1 cellular context compared by ENCODE assay signal in the genomic region with DNA sequence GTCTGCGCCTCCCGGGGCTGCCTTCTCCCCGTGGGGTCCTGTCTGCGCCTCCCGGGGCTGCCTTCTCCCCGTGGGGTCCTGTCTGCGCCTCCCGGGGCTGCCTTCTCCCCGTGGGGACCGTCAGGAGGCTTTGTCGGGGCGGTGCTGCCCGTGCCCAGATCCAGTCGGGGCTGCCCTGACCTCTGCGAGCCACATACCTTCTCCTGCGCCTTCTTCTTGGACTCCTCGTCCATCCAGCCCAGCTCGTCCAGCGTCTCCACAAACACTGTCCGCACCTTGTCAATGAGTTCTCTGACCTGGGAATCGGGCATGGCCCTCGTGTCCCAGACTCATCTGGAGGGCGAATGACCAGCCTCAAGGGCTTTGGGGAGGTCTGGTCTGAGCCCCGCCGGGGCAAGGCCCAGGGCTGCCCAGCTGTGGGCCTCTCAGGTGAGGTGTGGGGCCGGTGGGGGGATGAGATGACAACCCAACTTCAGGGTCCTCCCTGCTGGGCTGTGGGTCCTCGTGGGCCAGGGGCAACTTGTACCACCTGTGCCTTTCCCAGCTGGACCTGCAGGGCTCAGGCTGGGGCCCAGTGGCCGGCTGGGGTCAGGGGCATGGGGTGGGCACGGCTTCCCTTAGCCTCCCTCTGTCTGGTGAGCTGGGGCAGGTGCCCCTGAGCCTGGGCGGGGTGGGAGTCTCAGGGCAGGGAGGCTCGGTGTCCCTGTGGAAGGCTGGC.
TF ChIP-seq lines count a peak whose summit lies in the region.

No MANE protein-coding gene starts in this region.

TF ChIP-seq in K562, 482 proteins besides CTCF, POLR2A, EP300 and RAD21:
- TF ChIP-seq ZNF431 (CRISPR knock-in tag; IDR thresholded peaks at IDR 0.05) = no peak
- no peak for TF ChIP-seq CTBP1 (IDR thresholded peaks at IDR 0.05; ENCODE audit: borderline replicate concordance)
- TF ChIP-seq, protein P1, sequence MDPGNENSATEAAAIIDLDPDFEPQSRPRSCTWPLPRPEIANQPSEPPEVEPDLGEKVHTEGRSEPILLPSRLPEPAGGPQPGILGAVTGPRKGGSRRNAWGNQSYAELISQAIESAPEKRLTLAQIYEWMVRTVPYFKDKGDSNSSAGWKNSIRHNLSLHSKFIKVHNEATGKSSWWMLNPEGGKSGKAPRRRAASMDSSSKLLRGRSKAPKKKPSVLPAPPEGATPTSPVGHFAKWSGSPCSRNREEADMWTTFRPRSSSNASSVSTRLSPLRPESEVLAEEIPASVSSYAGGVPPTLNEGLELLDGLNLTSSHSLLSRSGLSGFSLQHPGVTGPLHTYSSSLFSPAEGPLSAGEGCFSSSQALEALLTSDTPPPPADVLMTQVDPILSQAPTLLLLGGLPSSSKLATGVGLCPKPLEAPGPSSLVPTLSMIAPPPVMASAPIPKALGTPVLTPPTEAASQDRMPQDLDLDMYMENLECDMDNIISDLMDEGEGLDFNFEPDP (CRISPR knock-in tag; IDR thresholded peaks at IDR 0.05) = no peak
- TF ChIP-seq TAF9B (IDR thresholded peaks at IDR 0.05; ENCODE audit: partially characterized antibody) = no peak
- TF ChIP-seq HMG20A (CRISPR knock-in tag; conservative IDR thresholded peaks at IDR 0.05) = no peak
- TF ChIP-seq YBX1 (IDR thresholded peaks at IDR 0.05) = no peak
- TF ChIP-seq, protein P2, sequence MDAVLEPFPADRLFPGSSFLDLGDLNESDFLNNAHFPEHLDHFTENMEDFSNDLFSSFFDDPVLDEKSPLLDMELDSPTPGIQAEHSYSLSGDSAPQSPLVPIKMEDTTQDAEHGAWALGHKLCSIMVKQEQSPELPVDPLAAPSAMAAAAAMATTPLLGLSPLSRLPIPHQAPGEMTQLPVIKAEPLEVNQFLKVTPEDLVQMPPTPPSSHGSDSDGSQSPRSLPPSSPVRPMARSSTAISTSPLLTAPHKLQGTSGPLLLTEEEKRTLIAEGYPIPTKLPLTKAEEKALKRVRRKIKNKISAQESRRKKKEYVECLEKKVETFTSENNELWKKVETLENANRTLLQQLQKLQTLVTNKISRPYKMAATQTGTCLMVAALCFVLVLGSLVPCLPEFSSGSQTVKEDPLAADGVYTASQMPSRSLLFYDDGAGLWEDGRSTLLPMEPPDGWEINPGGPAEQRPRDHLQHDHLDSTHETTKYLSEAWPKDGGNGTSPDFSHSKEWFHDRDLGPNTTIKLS (IDR thresholded peaks at IDR 0.05; ENCODE audit: borderline replicate concordance, low read depth) = no peak
- no peak for TF ChIP-seq SMARCB1 (IDR thresholded peaks at IDR 0.05; ENCODE audit: insufficient read length, low read depth)
- TF ChIP-seq RBM17 (IDR thresholded peaks at IDR 0.05; ENCODE audit: borderline replicate concordance, low read depth, low read length) = no peak
- TF ChIP-seq, protein P3, sequence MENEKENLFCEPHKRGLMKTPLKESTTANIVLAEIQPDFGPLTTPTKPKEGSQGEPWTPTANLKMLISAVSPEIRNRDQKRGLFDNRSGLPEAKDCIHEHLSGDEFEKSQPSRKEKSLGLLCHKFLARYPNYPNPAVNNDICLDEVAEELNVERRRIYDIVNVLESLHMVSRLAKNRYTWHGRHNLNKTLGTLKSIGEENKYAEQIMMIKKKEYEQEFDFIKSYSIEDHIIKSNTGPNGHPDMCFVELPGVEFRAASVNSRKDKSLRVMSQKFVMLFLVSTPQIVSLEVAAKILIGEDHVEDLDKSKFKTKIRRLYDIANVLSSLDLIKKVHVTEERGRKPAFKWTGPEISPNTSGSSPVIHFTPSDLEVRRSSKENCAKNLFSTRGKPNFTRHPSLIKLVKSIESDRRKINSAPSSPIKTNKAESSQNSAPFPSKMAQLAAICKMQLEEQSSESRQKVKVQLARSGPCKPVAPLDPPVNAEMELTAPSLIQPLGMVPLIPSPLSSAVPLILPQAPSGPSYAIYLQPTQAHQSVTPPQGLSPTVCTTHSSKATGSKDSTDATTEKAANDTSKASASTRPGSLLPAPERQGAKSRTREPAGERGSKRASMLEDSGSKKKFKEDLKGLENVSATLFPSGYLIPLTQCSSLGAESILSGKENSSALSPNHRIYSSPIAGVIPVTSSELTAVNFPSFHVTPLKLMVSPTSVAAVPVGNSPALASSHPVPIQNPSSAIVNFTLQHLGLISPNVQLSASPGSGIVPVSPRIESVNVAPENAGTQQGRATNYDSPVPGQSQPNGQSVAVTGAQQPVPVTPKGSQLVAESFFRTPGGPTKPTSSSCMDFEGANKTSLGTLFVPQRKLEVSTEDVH (IDR thresholded peaks at IDR 0.05; ENCODE audit: low read depth, partially characterized antibody) = no peak
- TF ChIP-seq CREB1 (IDR thresholded peaks at IDR 0.05) = no peak
- no peak for TF ChIP-seq CREB1 (CRISPR knock-in tag; IDR thresholded peaks at IDR 0.05)
- no peak for TF ChIP-seq ETV1 (tag; conservative IDR thresholded peaks at IDR 0.05; ENCODE audit: low read depth)
- TF ChIP-seq FOXP1 (CRISPR knock-in tag; IDR thresholded peaks at IDR 0.05) = no peak
- no peak for TF ChIP-seq CHD1 (IDR thresholded peaks at IDR 0.05; ENCODE audit: low read length)
- TF ChIP-seq MXI1 (IDR thresholded peaks at IDR 0.05; ENCODE audit: low read depth, low read length) = no peak
